In genomic region chr20:21968486-21968885, GRCh38 we compare ENCODE assay signal across 15 cellular contexts.
"Had no signal": no experiment of that assay in that cellular context is flagged by ENCODE, and none has a peak within 500 bp of the region (broad histone marks: within the 10 kb centered on the region; RNA-seq: fewer than 3 reads in every experiment).

No MANE protein-coding gene starts in this region.

- H3K4me1 Mint-ChIP-seq: activated CD4-positive, alpha-beta memory T cell treated with anti-CD3 and anti-CD28 coated beads, Interleukin-2, amount 10 ng/mL, durations not matched to agents 7 days and 5 days; activated CD4-positive, alpha-beta T cell treated with anti-CD3 and anti-CD28 coated beads for 36 hours; activated naive CD8-positive, alpha-beta T cell treated with anti-CD3 and anti-CD28 coated beads, Interleukin-2, amount 50 U/mL, for 24 hours; naive thymus-derived CD8-positive, alpha-beta T cell; stimulated activated effector memory CD8-positive, alpha-beta T cell treated with anti-CD3 and anti-CD28 coated beads, Interleukin-12 subunit alpha, Interleukin-12 subunit beta, amount 100 ng/mL, for 72 hours had no signal

- H3K4me3 Mint-ChIP-seq: activated CD4-positive, alpha-beta memory T cell treated with anti-CD3 and anti-CD28 coated beads, Interleukin-2, amount 10 ng/mL, durations not matched to agents 7 days and 5 days; activated CD4-positive, alpha-beta T cell treated with anti-CD3 and anti-CD28 coated beads for 36 hours; activated naive CD8-positive, alpha-beta T cell treated with anti-CD3 and anti-CD28 coated beads, Interleukin-2, amount 50 U/mL, for 24 hours; naive thymus-derived CD8-positive, alpha-beta T cell; stimulated activated effector memory CD8-positive, alpha-beta T cell treated with anti-CD3 and anti-CD28 coated beads, Interleukin-12 subunit alpha, Interleukin-12 subunit beta, amount 100 ng/mL, for 72 hours had no signal

- H3K27ac Mint-ChIP-seq: activated CD4-positive, alpha-beta memory T cell treated with anti-CD3 and anti-CD28 coated beads, Interleukin-2, amount 10 ng/mL, durations not matched to agents 7 days and 5 days; activated CD4-positive, alpha-beta T cell treated with anti-CD3 and anti-CD28 coated beads for 36 hours; activated naive CD8-positive, alpha-beta T cell treated with anti-CD3 and anti-CD28 coated beads, Interleukin-2, amount 50 U/mL, for 24 hours; naive thymus-derived CD8-positive, alpha-beta T cell; stimulated activated effector memory CD8-positive, alpha-beta T cell treated with anti-CD3 and anti-CD28 coated beads, Interleukin-12 subunit alpha, Interleukin-12 subunit beta, amount 100 ng/mL, for 72 hours had no signal

- H3K79me2 ChIP-seq: hepatocyte had no signal

- H3K27ac ChIP-seq: hepatocyte, lower lobe of right lung, neutrophil, tibial artery, uterus had no signal

- H2AFZ ChIP-seq: hepatocyte had no signal

- H3K36me3 Mint-ChIP-seq: stimulated activated effector memory CD8-positive, alpha-beta T cell treated with anti-CD3 and anti-CD28 coated beads, Interleukin-12 subunit alpha, Interleukin-12 subunit beta, amount 100 ng/mL, for 72 hours had no signal

- H3K9me3 ChIP-seq: lower lobe of right lung, neutrophil, tibial artery, uterus had no signal

- ATAC-seq: activated CD4-positive, alpha-beta T cell treated with anti-CD3 and anti-CD28 coated beads for 36 hours; activated naive CD8-positive, alpha-beta T cell treated with anti-CD3 and anti-CD28 coated beads, Interleukin-2, amount 50 U/mL, for 24 hours; lower lobe of right lung; naive thymus-derived CD8-positive, alpha-beta T cell; right cardiac atrium; stimulated activated effector memory CD8-positive, alpha-beta T cell treated with anti-CD3 and anti-CD28 coated beads, Interleukin-12 subunit alpha, Interleukin-12 subunit beta, amount 100 ng/mL, for 72 hours had no signal

- H3K36me3 ChIP-seq: lower lobe of right lung, neutrophil, tibial artery, uterus had no signal

- DNase-seq: activated CD4-positive, alpha-beta memory T cell treated with anti-CD3 and anti-CD28 coated beads, Interleukin-2, amount 10 ng/mL, durations not matched to agents 7 days and 5 days; activated CD4-positive, alpha-beta T cell treated with anti-CD3 and anti-CD28 coated beads for 36 hours; activated naive CD4-positive, alpha-beta T cell treated with Interleukin-2 at 50 U/mL for 16 hours; activated naive CD8-positive, alpha-beta T cell treated with anti-CD3 and anti-CD28 coated beads, Interleukin-2, amount 50 U/mL, for 24 hours; activated T-cell treated with anti-CD3 and anti-CD28 coated beads, Interleukin-2, amount 50 U/mL, for 48 hours; lower lobe of right lung; naive thymus-derived CD8-positive, alpha-beta T cell; right cardiac atrium; tibial artery; uterus had no signal

- H3K4me1 ChIP-seq: lower lobe of right lung, tibial artery, uterus had no signal

- H3K27me3 Mint-ChIP-seq: activated CD4-positive, alpha-beta memory T cell treated with anti-CD3 and anti-CD28 coated beads, Interleukin-2, amount 10 ng/mL, durations not matched to agents 7 days and 5 days; activated CD4-positive, alpha-beta T cell treated with anti-CD3 and anti-CD28 coated beads for 36 hours; activated naive CD8-positive, alpha-beta T cell treated with anti-CD3 and anti-CD28 coated beads, Interleukin-2, amount 50 U/mL, for 24 hours; naive thymus-derived CD8-positive, alpha-beta T cell had no signal

- FAIRE-seq: astrocyte, colon had no signal

- H3K4me3 ChIP-seq: hepatocyte, lower lobe of right lung, tibial artery, uterus had no signal

- H3K27me3 ChIP-seq: hepatocyte, neutrophil, tibial artery, uterus had no signal

- H3K4me2 ChIP-seq: hepatocyte had no signal
